Comparison of ENCODE assay signal across 8 cellular contexts in the genomic region with DNA sequence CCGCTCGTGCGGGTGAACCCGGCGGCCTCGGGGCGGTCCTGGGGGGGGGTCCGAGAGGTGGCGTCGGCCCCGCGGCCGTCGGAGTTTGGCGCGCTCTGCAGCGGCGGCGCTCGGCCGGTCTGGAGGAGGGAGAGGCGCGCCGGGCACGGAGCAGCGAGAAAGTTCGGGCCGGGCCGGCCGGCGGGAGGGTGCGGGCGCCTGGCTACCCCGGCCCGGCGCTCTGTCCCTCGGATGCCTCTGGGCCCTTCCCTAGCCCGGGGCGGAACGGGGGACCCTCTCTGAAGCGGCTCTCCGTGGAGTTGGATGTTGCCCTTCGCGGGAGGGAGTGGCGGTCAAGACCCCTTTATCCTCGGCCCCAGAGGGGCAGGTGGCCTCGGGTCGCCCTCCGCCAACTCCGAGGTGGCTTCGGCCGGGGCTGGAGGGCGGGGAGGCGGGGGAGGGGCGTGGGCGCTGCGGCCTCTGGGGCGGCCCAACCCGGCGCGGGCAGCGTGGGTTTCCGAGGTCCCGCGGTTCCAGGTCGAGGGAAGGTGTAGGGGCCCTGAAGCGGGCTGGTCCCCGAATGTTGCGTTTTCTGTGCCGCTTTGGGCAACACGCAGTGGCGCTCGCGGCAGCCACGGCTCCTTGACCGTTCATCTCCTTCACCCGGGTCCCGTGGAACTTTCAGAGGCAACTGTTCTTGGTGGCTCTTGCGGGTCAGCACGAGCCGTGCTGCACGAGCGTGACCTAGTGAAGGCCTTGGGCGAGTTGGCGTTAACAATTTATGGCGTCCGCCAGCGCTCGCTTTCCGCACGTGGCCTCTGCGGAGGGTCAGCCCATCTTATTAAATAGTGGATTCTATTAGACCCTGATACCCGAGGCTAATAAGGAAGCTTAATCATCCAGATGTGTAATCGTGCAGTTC. TPM values are rescaled to one million over a fixed set of nuclear protein-coding genes. Genes with fewer than 3 reads are reported as not detected.
DNase-seq lines count a peak whose midpoint lies in the region; ATAC-seq, FAIRE-seq and TF ChIP-seq lines count a peak whose summit lies in the region.

No MANE protein-coding gene starts in this region.

- H3K9me3 ChIP-seq in K562 (replicated peaks; ENCODE audit: control insufficient read depth, insufficient read depth, low read depth, low read length), result no peaks in the 10 kb centered on the region
- H3K9me3 ChIP-seq in iPS-15b (ENCODE audit: control insufficient read depth, insufficient read depth, low read length), result no peaks in the 10 kb centered on the region
- H3K9me3 ChIP-seq in gastrocnemius medialis, result no peaks in the 10 kb centered on the region

- no peak for TF ChIP-seq EP300 in K562 (IDR thresholded peaks at IDR 0.05; ENCODE audit: low read length)

- H3K4me2 ChIP-seq in KMS-11 (peak overlapping the region; percentile 42), K562 (ENCODE audit: insufficient read depth, low read length) (peak overlapping the region; percentile 82; the same call in 1 of the 2 replicates)

- FAIRE-seq in K562 (lab: Jason Lieb, UNC), result no peak

- no peak for TF ChIP-seq RAD21 in K562 (CRISPR knock-in tag; conservative IDR thresholded peaks at IDR 0.05 in 1 of 2, IDR thresholded peaks at IDR 0.05 in 1 of 2)

- TF ChIP-seq CTCF in KMS-11 (conservative IDR thresholded peaks at IDR 0.05; ENCODE audit: low read depth, low read length) (no peak), K562 (IDR thresholded peaks at IDR 0.05 in 2 of 3, conservative IDR thresholded peaks at IDR 0.05 in 1 of 3; ENCODE audit: insufficient read depth in 2 of 3, low read depth in 1 of 3, low read length in 3 of 3) (no peak), gastrocnemius medialis (IDR thresholded peaks at IDR 0.05 in 4 of 5, conservative IDR thresholded peaks at IDR 0.05 in 1 of 5) (no peak)

- H3K27ac ChIP-seq in KMS-11 (no peak overlapping the region), K562 (ENCODE audit: extremely low read depth, low read depth, low read length) (no peak overlapping the region), gastrocnemius medialis (peak overlapping the region; percentile 64 to 94 (median 81))

- intact Hi-C loops in K562 (cut with micrococcal nuclease), result no loop called here
- intact Hi-C loops in gastrocnemius medialis (cut with DNase I; ENCODE audit: low total_unique reads), result loop anchor here (1.0 to 5.0 kb wide), 2 partner anchors 35 to 42 kb away; no protein-coding TSS in a partner anchor

- no peaks in the 10 kb centered on the region for H3K27me3 ChIP-seq in KMS-11 (ENCODE audit: insufficient read depth, low read depth)
- H3K27me3 ChIP-seq in K562 (ENCODE audit: control insufficient read depth in 2 of 2, insufficient read depth in 2 of 2, low read length in 2 of 2), result peaks cover 5 to 16% of the 10 kb centered on the region in 2 experiments; a peak in 4 of 5 replicates
- H3K27me3 ChIP-seq in iPS-15b (ENCODE audit: control insufficient read depth, insufficient read depth, low read length), result peaks cover 25% of the 10 kb centered on the region
- H3K27me3 ChIP-seq in gastrocnemius medialis, result no peaks in the 10 kb centered on the region

- no peaks in the 10 kb centered on the region for H3K79me2 ChIP-seq in KMS-11 (ENCODE audit: insufficient read depth, low read depth)
- no peaks in the 10 kb centered on the region for H3K79me2 ChIP-seq in K562 (ENCODE audit: control insufficient read depth, insufficient read depth, low read length)

- CTCF ChIA-PET in K562 (lab: Yijun Ruan, JAX; ENCODE audit: low intra/inter-chr PET ratio), result no interaction called here

- 39% methylated on average over 15 of the region's 94 CpGs for WGBS in K562 (ENCODE audit: insufficient coverage, low coverage, missing lambda C conversion rate)

- BruUV-seq in K562 (replicated peaks; lab: Mats Ljungman, UMichigan), result no TSS peak

- no peaks in the 10 kb centered on the region for H3K9me1 ChIP-seq in K562 (ENCODE audit: control insufficient read depth, insufficient read depth, low read length)

- H3K9ac ChIP-seq in KMS-11, result peak overlapping the region; percentile 47; the same call in 1 of the 2 replicates
- peak overlapping the region in 1 of 2 experiments; percentile 91; a peak in 2 of 4 replicates for H3K9ac ChIP-seq in K562 (ENCODE audit: insufficient read depth in 1 of 2, low read depth in 2 of 2, low read length in 2 of 2)
- no peak overlapping the region for H3K9ac ChIP-seq in iPS-15b (ENCODE audit: low read depth, low read length)

- POLR2A ChIA-PET in K562 (lab: Yijun Ruan, JAX), result interaction anchor here (1.0 kb wide), 1 partner anchor 35 kb away, joined by 4 read pairs; no protein-coding TSS in a partner anchor

- peak; percentile 16 for ATAC-seq in GM21529 (IDR thresholded peaks at IDR 0.05; ENCODE audit: unreplicated experiment)
- ATAC-seq in K562, result peak; percentile 14
- peak; percentile 60 to 67 for ATAC-seq in gastrocnemius medialis

- H2AFZ ChIP-seq in KMS-11 (ENCODE audit: low read depth) (peak overlapping the region; percentile 66; the same call in 1 of the 2 replicates), K562 (ENCODE audit: low read depth, low read length) (no peak overlapping the region)

- TF ChIP-seq POLR2A in K562 (conservative IDR thresholded peaks at IDR 0.05), result no peak
- TF ChIP-seq POLR2A in gastrocnemius medialis (IDR thresholded peaks at IDR 0.05), result no peak

- in situ Hi-C loops in K562 (cut with MboI) (no loop called here), gastrocnemius medialis (cut with MboI; ENCODE audit: low sequenced_read_pairs in 4 of 4) (no loop called here)

- H4K20me1 ChIP-seq in KMS-11 (ENCODE audit: insufficient read depth), result no peaks in the 10 kb centered on the region
- H4K20me1 ChIP-seq in K562 (replicated peaks; ENCODE audit: control insufficient read depth, insufficient read depth, low read length), result no peaks in the 10 kb centered on the region

- DNase-seq in ELF-1 (ENCODE audit: low read depth, low spot score) (peak; percentile 32), K562 (ENCODE audit: extremely low read depth in 1 of 4, low spot score in 3 of 4) (peak in 3 of 4 experiments; percentile 9 to 25 (median 16)), gastrocnemius medialis (peak; percentile 18 to 20), pons (ENCODE audit: low spot score) (no peak), amniotic stem cell (lab: John Stamatoyannopoulos, UW) (no peak)

- H3K4me3 ChIP-seq in KMS-11 (IDR thresholded peaks at IDR 0.05; ENCODE audit: insufficient read depth, low read depth, low read length) (no peak overlapping the region), K562 (peak overlapping the region; percentile 59), iPS-15b (ENCODE audit: low read depth, low read length) (peak overlapping the region; percentile 69), gastrocnemius medialis (peak overlapping the region; percentile 64 to 88 (median 72))

- H3K4me1 ChIP-seq in KMS-11 (ENCODE audit: low read depth, poor library complexity, severe bottlenecking) (peaks cover 26% of the 10 kb centered on the region), K562 (replicated peaks in 1 of 2; ENCODE audit: control insufficient read depth in 2 of 2, insufficient read depth in 2 of 2, low read length in 2 of 2) (peaks cover 3 to 20% of the 10 kb centered on the region in 2 experiments; a peak in 3 of 5 replicates), iPS-15b (ENCODE audit: control insufficient read depth, insufficient read depth, low read length) (peaks cover 5% of the 10 kb centered on the region), gastrocnemius medialis (peaks cover 0 to 8% of the 10 kb centered on the region in 2 donors)

- no peaks in the 10 kb centered on the region for H3K36me3 ChIP-seq in KMS-11 (ENCODE audit: insufficient read depth)
- no peaks in the 10 kb centered on the region for H3K36me3 ChIP-seq in K562 (ENCODE audit: control insufficient read depth, insufficient read depth, low read length)
- H3K36me3 ChIP-seq in iPS-15b (ENCODE audit: control insufficient read depth, insufficient read depth, low read length), result no peaks in the 10 kb centered on the region
- no peaks in the 10 kb centered on the region for H3K36me3 ChIP-seq in gastrocnemius medialis

TF ChIP-seq in K562, 482 proteins besides CTCF, POLR2A, EP300 and RAD21 (continues in another document):
- TF ChIP-seq STAG1 (CRISPR knock-in tag; IDR thresholded peaks at IDR 0.05; ENCODE audit: borderline replicate concordance), result no peak
- TF ChIP-seq, protein P1, sequence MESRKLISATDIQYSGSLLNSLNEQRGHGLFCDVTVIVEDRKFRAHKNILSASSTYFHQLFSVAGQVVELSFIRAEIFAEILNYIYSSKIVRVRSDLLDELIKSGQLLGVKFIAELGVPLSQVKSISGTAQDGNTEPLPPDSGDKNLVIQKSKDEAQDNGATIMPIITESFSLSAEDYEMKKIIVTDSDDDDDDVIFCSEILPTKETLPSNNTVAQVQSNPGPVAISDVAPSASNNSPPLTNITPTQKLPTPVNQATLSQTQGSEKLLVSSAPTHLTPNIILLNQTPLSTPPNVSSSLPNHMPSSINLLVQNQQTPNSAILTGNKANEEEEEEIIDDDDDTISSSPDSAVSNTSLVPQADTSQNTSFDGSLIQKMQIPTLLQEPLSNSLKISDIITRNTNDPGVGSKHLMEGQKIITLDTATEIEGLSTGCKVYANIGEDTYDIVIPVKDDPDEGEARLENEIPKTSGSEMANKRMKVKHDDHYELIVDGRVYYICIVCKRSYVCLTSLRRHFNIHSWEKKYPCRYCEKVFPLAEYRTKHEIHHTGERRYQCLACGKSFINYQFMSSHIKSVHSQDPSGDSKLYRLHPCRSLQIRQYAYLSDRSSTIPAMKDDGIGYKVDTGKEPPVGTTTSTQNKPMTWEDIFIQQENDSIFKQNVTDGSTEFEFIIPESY (CRISPR knock-in tag; IDR thresholded peaks at IDR 0.05), result peak; percentile 31; the same call in 1 of the 2 replicates

RNA-seq across cellular contexts. Expression of gene KANK1, which starts 0.7 kb away (rescaled TPM):
- total RNA-seq in K562 (2011; cell fraction: chromatin; rRNA removed; ENCODE audit: low replicate concordance), result 0.58 and 0.69 TPM in 2 replicates
- total RNA-seq in K562 (2011; cell fraction: nucleolus; rRNA removed), result 0.39 and 1.2 TPM in 2 replicates
- total RNA-seq in K562 (2011; cell fraction: nucleoplasm; rRNA removed), result 0.31 and 0.37 TPM in 2 replicates
- total RNA-seq in K562 (2014; rRNA removed) (0.12 and 0.18 TPM in 2 replicates), K562 (2014; rRNA removed; fragmentation: Illumina TruSeq; extraction: Trizol) (0.26 and 0.44 TPM in 2 replicates), K562 (2015; rRNA removed; fragmentation: Illumina TruSeq; extraction: Trizol) (0.36 and 0.45 TPM in 2 replicates), K562 (2021) (0.55 and 0.89 TPM in 2 replicates), gastrocnemius medialis (100 to 1,000 TPM in 1 of 4 donors, 10 to 100 TPM in 3; 40.3 to 135 (median 70.5) TPM)
- polyA plus RNA-seq in K562 (2011; rRNA removed) (0.62 and 0.78 TPM in 2 replicates), K562 (2014; fragmentation: Illumina TruSeq; extraction: Trizol) (0.11 and 0.22 TPM in 2 replicates), K562 (2014; fragmentation: Nextera tagmentation; extraction: Ambion mirVana) (under 1 TPM; 0.11 to 0.34 TPM), K562 (2014; rRNA removed) (0.01 and 0.17 TPM in 2 replicates)
- polyA plus RNA-seq in K562 (2011; cell fraction: cytosol; rRNA removed), result 0.50 and 0.61 TPM in 2 replicates
- polyA plus RNA-seq in K562 (2011; cell fraction: nucleus; rRNA removed), result 0.44 and 0.60 TPM in 2 replicates
- polyA plus RNA-seq in K562 (2012), result 0.12 and 0.18 TPM in 2 replicates
- 1.2 and 1.5 TPM in 2 replicates for polyA minus RNA-seq in K562 (2011; rRNA and poly(A)+ RNA removed)
- polyA minus RNA-seq in K562 (2011; cell fraction: cytosol; rRNA and poly(A)+ RNA removed), result 0.95 and 1.4 TPM in 2 replicates
- 0.54 and 0.56 TPM in 2 replicates for polyA minus RNA-seq in K562 (2011; cell fraction: nucleus; rRNA and poly(A)+ RNA removed)

Comparison
In these comparisons a context has a peak if more than half of its experiments do, and no peak if none do; other contexts are left out.
1. DNase-seq: peak in ELF-1 (single experiment), K562 (3 of 4) and gastrocnemius medialis (2 of 2); none in pons (single experiment) and amniotic stem cell (single experiment).
2. H3K27ac ChIP-seq: peak in gastrocnemius medialis (4 of 4); none in KMS-11 (single experiment) and K562 (single experiment).
3. RNA of gene KANK1, which starts 0.7 kb away (total RNA-seq): 40.3 to 135 TPM in gastrocnemius medialis; 0.12 to 1.2 TPM in K562; every median in the first group is over 10 times any median in the second.
4. Peak in every context shown above with its lines, with median percentiles within 50 percentile points of each other: ATAC-seq.